ENCODE assay signal across 17 cellular contexts in the genomic region with DNA sequence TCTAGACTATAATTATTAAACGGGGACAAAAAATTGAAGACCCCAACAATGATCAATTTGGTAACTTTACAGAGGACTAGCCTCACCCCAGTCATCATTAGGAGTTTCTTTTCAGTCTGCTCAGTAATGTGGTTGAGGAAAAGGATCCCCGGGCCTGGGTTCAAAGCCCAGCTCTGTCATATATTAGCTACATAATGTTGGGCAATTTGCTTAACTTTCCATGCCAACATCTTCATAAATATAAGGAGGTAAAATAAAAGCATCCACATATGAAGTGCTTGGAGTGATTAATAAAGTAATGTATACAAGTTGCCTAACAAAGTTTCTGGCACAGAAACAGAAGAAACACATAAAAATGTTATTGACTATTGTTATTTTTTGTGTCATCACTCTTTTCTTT. TPM values are rescaled to one million over a fixed set of nuclear protein-coding genes. Genes with fewer than 3 reads are reported as not detected.
DNase-seq lines count a peak whose midpoint lies in the region; ATAC-seq and TF ChIP-seq lines count a peak whose summit lies in the region.
"Had no signal": no experiment of that assay in that cellular context is flagged by ENCODE, and none has a peak within 500 bp of the region (broad histone marks: within the 10 kb centered on the region; RNA-seq: fewer than 3 reads in every experiment).

No MANE protein-coding gene starts in this region.

- H3K27me3 ChIP-seq in HL-60 (ENCODE audit: insufficient read depth, poor library complexity, severe bottlenecking): no peaks in the 10 kb centered on the region
- H3K27me3 ChIP-seq: uterus had no signal

- 83% methylated on average over 1 of the region's 2 CpGs; no CpG with 5 or more reads in 1 of the 2 experiments for WGBS in mesodermal cell (ENCODE audit: insufficient coverage in 2 of 2), 2 experiments

- H3K27me3 Mint-ChIP-seq in activated CD8-positive, alpha-beta memory T cell treated with anti-CD3 and anti-CD28 coated beads, Interleukin-2, amount 10 ng/mL, durations not matched to agents 7 days and 5 days: no peaks in the 10 kb centered on the region
- no peaks in the 10 kb centered on the region for H3K27me3 Mint-ChIP-seq in activated T-helper 1 cell treated with anti-CD3 and anti-CD28 coated beads, Interleukin-12 subunit alpha, Interleukin-12 subunit beta, Interleukin-2, Interleukin-4 antibody, amounts not matched to agents 30 ng/mL and 10 ng/mL and 1 ng/mL, durations not matched to agents 14 hours and 24 hours and 36 hours (ENCODE audit: insufficient read depth)
- peaks cover 4% of the 10 kb centered on the region for H3K27me3 Mint-ChIP-seq in type B pancreatic cell

- no peaks in the 10 kb centered on the region for H3K9me3 ChIP-seq in mesodermal cell (ENCODE audit: control insufficient read depth, low read length)
- H3K9me3 ChIP-seq: uterus had no signal

- H3K4me1 ChIP-seq in mesodermal cell (ENCODE audit: control insufficient read depth, insufficient read depth, low read length, poor library complexity, severe bottlenecking): peaks cover 30% of the 10 kb centered on the region
- H3K4me1 ChIP-seq: uterus had no signal

- DNase-seq in activated CD8-positive, alpha-beta memory T cell treated with anti-CD3 and anti-CD28 coated beads, Interleukin-2, amount 10 ng/mL, durations not matched to agents 7 days and 5 days: no peak
- no peak for DNase-seq in activated CD8-positive, alpha-beta memory T cell treated with anti-CD3 and anti-CD28 coated beads for 24 hours
- DNase-seq in HL-60 (ENCODE audit: low read depth in 1 of 2, low spot score in 1 of 2) (no peak), type B pancreatic cell (ENCODE audit: extremely low spot score, unreplicated experiment) (no peak), GM10266 (ENCODE audit: extremely low spot score) (no peak), germinal center (ENCODE audit: low spot score) (no peak)
- no peak for DNase-seq in activated T-helper 1 cell treated with anti-CD3 and anti-CD28 coated beads, Interleukin-12 subunit alpha, Interleukin-12 subunit beta, Interleukin-2, Interleukin-4 antibody, amounts not matched to agents 30 ng/mL and 10 ng/mL and 1 ng/mL, durations not matched to agents 14 hours and 24 hours and 36 hours (ENCODE audit: low spot score)
- DNase-seq: activated gamma-delta T cell, left cardiac atrium, NCI-H1092, NCI-H2107, NCI-H526 treated with DMSO at 0.1 percent for 48 hours, right cardiac atrium, uterus had no signal

- peaks cover 68% of the 10 kb centered on the region for H3K4me1 Mint-ChIP-seq in activated CD8-positive, alpha-beta memory T cell treated with anti-CD3 and anti-CD28 coated beads, Interleukin-2, amount 10 ng/mL, durations not matched to agents 7 days and 5 days
- peaks cover 68% of the 10 kb centered on the region for H3K4me1 Mint-ChIP-seq in activated T-helper 1 cell treated with anti-CD3 and anti-CD28 coated beads, Interleukin-12 subunit alpha, Interleukin-12 subunit beta, Interleukin-2, Interleukin-4 antibody, amounts not matched to agents 30 ng/mL and 10 ng/mL and 1 ng/mL, durations not matched to agents 14 hours and 24 hours and 36 hours (ENCODE audit: low read depth)
- H3K4me1 Mint-ChIP-seq in type B pancreatic cell (ENCODE audit: unreplicated experiment): no peaks in the 10 kb centered on the region

- no peak for ATAC-seq in activated CD8-positive, alpha-beta memory T cell treated with anti-CD3 and anti-CD28 coated beads, Interleukin-2, amount 10 ng/mL, durations not matched to agents 7 days and 5 days
- ATAC-seq: right cardiac atrium had no signal

- intact Hi-C loops in activated T-helper 1 cell treated with anti-CD3 and anti-CD28 coated beads, Interleukin-12 subunit alpha, Interleukin-12 subunit beta, Interleukin-2, Interleukin-4 antibody, amounts not matched to agents 30 ng/mL and 10 ng/mL and 1 ng/mL, durations not matched to agents 14 hours and 24 hours and 36 hours (cut with micrococcal nuclease): loop anchor here (2.0 to 5.0 kb wide), 3 partner anchors 120 to 1469 kb away; no protein-coding TSS in a partner anchor

- peaks cover 29% of the 10 kb centered on the region for H3K36me3 Mint-ChIP-seq in activated CD8-positive, alpha-beta memory T cell treated with anti-CD3 and anti-CD28 coated beads, Interleukin-2, amount 10 ng/mL, durations not matched to agents 7 days and 5 days
- peaks cover 8% of the 10 kb centered on the region for H3K36me3 Mint-ChIP-seq in activated T-helper 1 cell treated with anti-CD3 and anti-CD28 coated beads, Interleukin-12 subunit alpha, Interleukin-12 subunit beta, Interleukin-2, Interleukin-4 antibody, amounts not matched to agents 30 ng/mL and 10 ng/mL and 1 ng/mL, durations not matched to agents 14 hours and 24 hours and 36 hours (ENCODE audit: low read depth)
- no peaks in the 10 kb centered on the region for H3K36me3 Mint-ChIP-seq in type B pancreatic cell

- no peak for TF ChIP-seq CTCF in HL-60 (IDR thresholded peaks at IDR 0.05; ENCODE audit: insufficient read depth, low read length)
- no peak for TF ChIP-seq CTCF in type B pancreatic cell (conservative IDR thresholded peaks at IDR 0.05)
- TF ChIP-seq CTCF in GM10266 (IDR thresholded peaks at IDR 0.05; ENCODE audit: control insufficient read depth, insufficient read depth, low read depth, missing control alignments): no peak

- CTCF ChIA-PET in activated CD8-positive, alpha-beta memory T cell treated with anti-CD3 and anti-CD28 coated beads, Interleukin-2, amount 10 ng/mL, durations not matched to agents 7 days and 5 days (lab: Charles Lee): interaction anchor here (0.7 to 5.0 kb wide), 16 partner anchors 11 to 314 kb away, joined by 3 to 135 read pairs (median 4); a partner anchor contains a TSS

- peaks cover 3% of the 10 kb centered on the region for H3K9me3 Mint-ChIP-seq in activated CD8-positive, alpha-beta memory T cell treated with anti-CD3 and anti-CD28 coated beads, Interleukin-2, amount 10 ng/mL, durations not matched to agents 7 days and 5 days (ENCODE audit: low read depth)
- H3K9me3 Mint-ChIP-seq in activated T-helper 1 cell treated with anti-CD3 and anti-CD28 coated beads, Interleukin-12 subunit alpha, Interleukin-12 subunit beta, Interleukin-2, Interleukin-4 antibody, amounts not matched to agents 30 ng/mL and 10 ng/mL and 1 ng/mL, durations not matched to agents 14 hours and 24 hours and 36 hours: peaks cover 8% of the 10 kb centered on the region
- no peaks in the 10 kb centered on the region for H3K9me3 Mint-ChIP-seq in type B pancreatic cell

- no peaks in the 10 kb centered on the region for H3K36me3 ChIP-seq in mesodermal cell (ENCODE audit: control insufficient read depth, insufficient read depth, low read length)
- H3K36me3 ChIP-seq: uterus had no signal

- H3K27ac ChIP-seq in HL-60 (replicated peaks) (peak overlapping the region; percentile 64), mesodermal cell (ENCODE audit: low read depth, low read length, severe bottlenecking) (peak overlapping the region; percentile 42)
- H3K27ac ChIP-seq: coronary artery, uterus had no signal

- H3K27ac Mint-ChIP-seq in activated CD8-positive, alpha-beta memory T cell treated with anti-CD3 and anti-CD28 coated beads, Interleukin-2, amount 10 ng/mL, durations not matched to agents 7 days and 5 days: peak overlapping the region; percentile 95
- peak overlapping the region; percentile 92 for H3K27ac Mint-ChIP-seq in activated T-helper 1 cell treated with anti-CD3 and anti-CD28 coated beads, Interleukin-12 subunit alpha, Interleukin-12 subunit beta, Interleukin-2, Interleukin-4 antibody, amounts not matched to agents 30 ng/mL and 10 ng/mL and 1 ng/mL, durations not matched to agents 14 hours and 24 hours and 36 hours
- H3K27ac Mint-ChIP-seq in type B pancreatic cell: no peak overlapping the region

- H3K4me3 ChIP-seq in HL-60 (replicated peaks; ENCODE audit: insufficient read depth, low read length): no peak overlapping the region
- H3K4me3 ChIP-seq in mesodermal cell (ENCODE audit: extremely low read depth, insufficient read depth, low read length, poor library complexity, severe bottlenecking): no peak overlapping the region
- H3K4me3 ChIP-seq: coronary artery, uterus had no signal

- no peak overlapping the region for H3K4me3 Mint-ChIP-seq in activated CD8-positive, alpha-beta memory T cell treated with anti-CD3 and anti-CD28 coated beads, Interleukin-2, amount 10 ng/mL, durations not matched to agents 7 days and 5 days
- no peak overlapping the region for H3K4me3 Mint-ChIP-seq in activated T-helper 1 cell treated with anti-CD3 and anti-CD28 coated beads, Interleukin-12 subunit alpha, Interleukin-12 subunit beta, Interleukin-2, Interleukin-4 antibody, amounts not matched to agents 30 ng/mL and 10 ng/mL and 1 ng/mL, durations not matched to agents 14 hours and 24 hours and 36 hours
- no peak overlapping the region for H3K4me3 Mint-ChIP-seq in type B pancreatic cell

RNA-seq across cellular contexts. Expression of a gene that starts 53.4 kb away (rescaled TPM):
- 10 to 100 TPM; 52.0 to 55.0 TPM for total RNA-seq in activated CD8-positive, alpha-beta memory T cell treated with anti-CD3 and anti-CD28 coated beads, Interleukin-2, amount 10 ng/mL, durations not matched to agents 7 days and 5 days
- 24.9 and 29.8 TPM in 2 replicates for total RNA-seq in activated T-helper 1 cell treated with anti-CD3 and anti-CD28 coated beads, Interleukin-12 subunit alpha, Interleukin-12 subunit beta, Interleukin-2, Interleukin-4 antibody, amounts not matched to agents 30 ng/mL and 10 ng/mL and 1 ng/mL, durations not matched to agents 14 hours and 24 hours and 36 hours
- 149 TPM for polyA plus RNA-seq in mesodermal cell (2013, experiment 1 of 2)
- polyA plus RNA-seq in mesodermal cell (2013, experiment 2 of 2): 161 TPM
- 18.7 and 30.4 TPM in 2 replicates for total RNA-seq in type B pancreatic cell (ENCODE audit: low replicate concordance)
- total RNA-seq: OCI-LY7 had no signal
